16 cellular contexts compared by ENCODE assay signal in genomic region chr18:12033643-12034025, GRCh38. TPM values are rescaled to one million over a fixed set of nuclear protein-coding genes. Genes with fewer than 3 reads are reported as not detected.
DNase-seq lines count a peak whose midpoint lies in the region; ATAC-seq lines count a peak whose summit lies in the region.
"Had no signal": no experiment of that assay in that cellular context is flagged by ENCODE, and none has a peak within 500 bp of the region (broad histone marks: within the 10 kb centered on the region; RNA-seq: fewer than 3 reads in every experiment).

No MANE protein-coding gene starts in this region.

- H3K18ac ChIP-seq in mesendoderm (ENCODE audit: low read length): no peak overlapping the region

- H4K8ac ChIP-seq in mesendoderm (ENCODE audit: low read depth, low read length): no peak overlapping the region

- no peaks in the 10 kb centered on the region for H3K79me1 ChIP-seq in mesendoderm (ENCODE audit: low read length)

- H3K4me2 ChIP-seq in mesendoderm (ENCODE audit: low read length): no peak overlapping the region

- H3K27ac ChIP-seq in HUES48 (ENCODE audit: low read depth, low read length) (peak overlapping the region; percentile 29), mesendoderm (ENCODE audit: low read depth, low read length) (no peak overlapping the region), skeletal muscle tissue (ENCODE audit: low read depth, low read length) (peak overlapping the region; percentile 65)
- H3K27ac ChIP-seq: BLaER1 treated with 17β-estradiol and CSF1 and Interleukin-3, amounts not matched to agents 10 nM and 100 nM had no signal

- no peak overlapping the region for H3K9ac ChIP-seq in HUES48 (ENCODE audit: low read depth, low read length)
- peak overlapping the region; percentile 39 for H3K9ac ChIP-seq in adipocyte (ENCODE audit: low read length)
- H3K9ac ChIP-seq in mesendoderm (ENCODE audit: low read length): no peak overlapping the region
- H3K9ac ChIP-seq in skeletal muscle tissue (ENCODE audit: low read depth in 1 of 3, low read length in 3 of 3): no peak overlapping the region
- H3K9ac ChIP-seq: BLaER1 treated with 17β-estradiol and CSF1 and Interleukin-3, amounts not matched to agents 10 nM and 100 nM had no signal

- H4K5ac ChIP-seq in mesendoderm (ENCODE audit: low read length): no peak overlapping the region

- H2BK120ac ChIP-seq in mesendoderm (ENCODE audit: low read depth, low read length): no peak overlapping the region

- H3K56ac ChIP-seq in mesendoderm (ENCODE audit: low read length): no peak overlapping the region

- no peak for ATAC-seq in HG03442 (IDR thresholded peaks at IDR 0.05; ENCODE audit: unreplicated experiment)
- ATAC-seq: CD8-positive, alpha-beta T cell had no signal

- H3K27me3 ChIP-seq in HUES48 (ENCODE audit: control insufficient read depth, insufficient read depth, low read length) (peaks cover 13% of the 10 kb centered on the region), adipocyte (replicated peaks; ENCODE audit: control insufficient read depth, insufficient read depth, low read length) (no peaks in the 10 kb centered on the region), mesendoderm (ENCODE audit: insufficient read depth, low read length, poor library complexity) (no peaks in the 10 kb centered on the region), skeletal muscle tissue (ENCODE audit: control insufficient read depth in 3 of 3, insufficient read depth in 3 of 3, low read length in 3 of 3) (no peaks in the 10 kb centered on the region)

- DNase-seq in adipocyte (ENCODE audit: low read depth) (no peak), mesendoderm (peak; percentile 61), DMS 273 (lab: John Stamatoyannopoulos, UW; ENCODE audit: unreplicated experiment) (no peak), globus pallidus (ENCODE audit: low spot score) (no peak)
- DNase-seq: Calu3; CD8-positive, alpha-beta T cell; DMS53; NCI-H1048; NCI-H1436; NCI-H1930; NCI-H345; NCI-H526 had no signal

- no peak overlapping the region for H2AK5ac ChIP-seq in mesendoderm (ENCODE audit: low read length)

- WGBS in mesendoderm (ENCODE audit: extremely low coverage, insufficient coverage, low lambda C conversion rate): no CpG with 5 or more reads among the region's 7 CpGs

- H3K79me2 ChIP-seq in mesendoderm (ENCODE audit: control insufficient read depth, insufficient read depth, low read length): no peaks in the 10 kb centered on the region

- H3K23ac ChIP-seq in mesendoderm (ENCODE audit: low read length): no peak overlapping the region

- H2BK15ac ChIP-seq in mesendoderm (replicated peaks; ENCODE audit: low read depth): no peak overlapping the region

- H3K4me3 ChIP-seq in HUES48 (ENCODE audit: low read depth, low read length) (no peak overlapping the region), adipocyte (ENCODE audit: low read length) (peak overlapping the region; percentile 21), mesendoderm (ENCODE audit: low read length) (no peak overlapping the region), skeletal muscle tissue (ENCODE audit: low read length in 3 of 3) (no peak overlapping the region)
- H3K4me3 ChIP-seq: BLaER1 treated with 17β-estradiol and CSF1 and Interleukin-3, amounts not matched to agents 10 nM and 100 nM had no signal

- H3K9me3 ChIP-seq in HUES48 (ENCODE audit: control insufficient read depth, insufficient read depth, low read length) (no peaks in the 10 kb centered on the region), adipocyte (ENCODE audit: control insufficient read depth, low read length) (no peaks in the 10 kb centered on the region), skeletal muscle tissue (ENCODE audit: control insufficient read depth in 3 of 3, low read length in 3 of 3) (no peaks in the 10 kb centered on the region)
- H3K9me3 ChIP-seq: BLaER1 treated with 17β-estradiol and CSF1 and Interleukin-3, amounts not matched to agents 10 nM and 100 nM had no signal

- H3K4me1 ChIP-seq in HUES48 (ENCODE audit: control insufficient read depth, insufficient read depth, low read length): peaks cover 8% of the 10 kb centered on the region; the same call in 1 of the 2 replicates
- H3K4me1 ChIP-seq in adipocyte (ENCODE audit: control insufficient read depth, insufficient read depth, low read length): peaks cover 25% of the 10 kb centered on the region
- H3K4me1 ChIP-seq in mesendoderm (ENCODE audit: control insufficient read depth, low read depth, low read length): peaks cover 4% of the 10 kb centered on the region
- peaks cover 4 to 11% (median 11%) of the 10 kb centered on the region in 3 donors for H3K4me1 ChIP-seq in skeletal muscle tissue (ENCODE audit: control insufficient read depth in 3 of 3, insufficient read depth in 3 of 3, low read length in 3 of 3)

- no peak overlapping the region for H3K4ac ChIP-seq in mesendoderm (ENCODE audit: low read depth, low read length)

- no peak overlapping the region for H2BK5ac ChIP-seq in mesendoderm (ENCODE audit: low read length)

- H3K36me3 ChIP-seq in HUES48 (ENCODE audit: control insufficient read depth, insufficient read depth, low read length): peaks cover 36% of the 10 kb centered on the region
- peaks cover 3% of the 10 kb centered on the region for H3K36me3 ChIP-seq in adipocyte (ENCODE audit: control insufficient read depth, insufficient read depth, low read length, severe bottlenecking)
- H3K36me3 ChIP-seq in mesendoderm (ENCODE audit: control insufficient read depth, insufficient read depth, low read length): peaks cover 3% of the 10 kb centered on the region
- H3K36me3 ChIP-seq in skeletal muscle tissue (ENCODE audit: control insufficient read depth in 3 of 3, insufficient read depth in 3 of 3, low read length in 3 of 3): peaks cover 17 to 34% (median 17%) of the 10 kb centered on the region in 3 donors

RNA-seq across cellular contexts. Expression of gene IMPA2, which starts 52.3 kb away (rescaled TPM):
- 69.8 TPM for polyA plus RNA-seq in mesendoderm (2013, experiment 1 of 2)
- polyA plus RNA-seq in mesendoderm (2013, experiment 2 of 2): 71.3 TPM
- 33.9 TPM for total RNA-seq in skeletal muscle tissue
